17 cellular contexts compared by ENCODE assay signal in the genomic region with DNA sequence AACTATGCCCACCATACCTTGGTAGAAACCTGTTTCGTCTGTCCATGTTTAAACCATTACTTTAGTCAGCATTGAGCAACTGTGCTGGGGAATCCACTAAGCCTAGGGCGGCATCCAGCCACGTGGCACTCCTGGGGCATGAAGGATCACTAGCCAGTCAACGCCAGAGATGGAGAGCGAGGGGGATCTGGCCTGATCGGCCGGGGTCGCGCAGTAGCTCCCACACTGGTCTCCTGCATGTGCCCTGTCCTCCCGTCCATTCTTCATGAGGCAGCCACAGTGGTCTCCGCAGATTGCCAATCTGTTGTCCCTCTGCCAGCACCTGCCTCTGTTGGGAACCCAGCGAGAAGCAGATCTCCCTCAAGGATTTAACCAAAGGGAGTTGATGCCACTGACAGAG.
"Had no signal": no experiment of that assay in that cellular context is flagged by ENCODE, and none has a peak within 500 bp of the region (broad histone marks: within the 10 kb centered on the region; RNA-seq: fewer than 3 reads in every experiment).

No MANE protein-coding gene starts in this region.

- H3K9me3 ChIP-seq: left lung, neutrophil, pancreas had no signal

- ATAC-seq: activated CD4-positive, alpha-beta T cell treated with anti-CD3 and anti-CD28 coated beads for 36 hours; left lung; pancreas; sciatic nerve had no signal

- H3K4me1 ChIP-seq: left lung, pancreas, tibial nerve had no signal

- DNase-seq: activated CD4-positive, alpha-beta memory T cell treated with anti-CD3 and anti-CD28 coated beads for 36 hours; activated CD4-positive, alpha-beta T cell treated with anti-CD3 and anti-CD28 coated beads for 36 hours; activated effector memory CD4-positive, alpha-beta T cell treated with Interleukin-2 at 50 U/mL for 16 hours; activated naive CD4-positive, alpha-beta T cell treated with anti-CD3 and anti-CD28 coated beads, Interleukin-2, amount 50 U/mL, for 16 hours; activated T-cell treated with anti-CD3 and anti-CD28 coated beads, Interleukin-2, amount 50 U/mL, for 4 hours; amniotic stem cell; effector CD4-positive, alpha-beta T cell; head of caudate nucleus; kidney; left lung; pancreas; stimulated activated CD4-positive, alpha-beta T cell treated with anti-CD3 and anti-CD28 coated beads, Interleukin-4, amount 100 ng/mL, for 1 hour had no signal

- H3K4me3 Mint-ChIP-seq: activated CD4-positive, alpha-beta memory T cell treated with anti-CD3 and anti-CD28 coated beads for 36 hours; activated CD4-positive, alpha-beta T cell treated with anti-CD3 and anti-CD28 coated beads for 36 hours; activated T-cell treated with anti-CD3 and anti-CD28 coated beads, Interleukin-2, amount 50 U/mL, for 4 hours; T-helper 1 cell treated with Interleukin-12 subunit alpha and Interleukin-12 subunit beta and Interleukin-4 antibody, amounts not matched to agents 30 μg/mL and 1 μg/mL, for 36 hours had no signal

- H3K4me2 ChIP-seq: smooth muscle cell had no signal

- H3K9me3 Mint-ChIP-seq: activated CD4-positive, alpha-beta memory T cell treated with anti-CD3 and anti-CD28 coated beads for 36 hours; T-helper 1 cell treated with Interleukin-12 subunit alpha and Interleukin-12 subunit beta and Interleukin-4 antibody, amounts not matched to agents 30 μg/mL and 1 μg/mL, for 36 hours had no signal

- H3K27me3 ChIP-seq: left lung, neutrophil, pancreas, tibial nerve had no signal

- H3K27ac Mint-ChIP-seq: activated CD4-positive, alpha-beta memory T cell treated with anti-CD3 and anti-CD28 coated beads for 36 hours; activated CD4-positive, alpha-beta T cell treated with anti-CD3 and anti-CD28 coated beads for 36 hours; T-helper 1 cell treated with Interleukin-12 subunit alpha and Interleukin-12 subunit beta and Interleukin-4 antibody, amounts not matched to agents 30 μg/mL and 1 μg/mL, for 36 hours had no signal

- H3K27ac ChIP-seq: left lung, neutrophil, pancreas, tibial nerve had no signal

- H3K27me3 Mint-ChIP-seq: activated CD4-positive, alpha-beta memory T cell treated with anti-CD3 and anti-CD28 coated beads for 36 hours; activated CD4-positive, alpha-beta T cell treated with anti-CD3 and anti-CD28 coated beads for 36 hours had no signal
